ENCODE assay signal across 8 cellular contexts in genomic region chr22:20319041-20319744, GRCh38. TPM values are rescaled to one million over a fixed set of nuclear protein-coding genes. Genes with fewer than 3 reads are reported as not detected.
DNase-seq lines count a peak whose midpoint lies in the region; ATAC-seq and TF ChIP-seq lines count a peak whose summit lies in the region.

No MANE protein-coding gene starts in this region.

- H3K56ac ChIP-seq in IMR-90 (ENCODE audit: extremely low read depth, insufficient read depth, low read length), result no peak overlapping the region; the same call in 1 of the 2 replicates

- peak; percentile 5 for ATAC-seq in GM18868 (IDR thresholded peaks at IDR 0.05; ENCODE audit: unreplicated experiment)
- ATAC-seq in IMR-90 (ENCODE audit: low read depth), result peak; percentile 12

- H2AK9ac ChIP-seq in IMR-90 (replicated peaks; ENCODE audit: low read depth, low read length, poor library complexity), result no peak overlapping the region

- H3K23ac ChIP-seq in IMR-90 (ENCODE audit: low read depth, low read length), result no peak overlapping the region

- no peak for TF ChIP-seq CTCF in IMR-90 (conservative IDR thresholded peaks at IDR 0.05; ENCODE audit: low read depth, low read length)
- TF ChIP-seq CTCF in adrenal gland (IDR thresholded peaks at IDR 0.05), result no peak

- H2BK120ac ChIP-seq in IMR-90 (ENCODE audit: low read depth, low read length), result no peak overlapping the region

- peak overlapping the region; percentile 88 for H3K4me2 ChIP-seq in IMR-90 (ENCODE audit: low read depth, low read length)

- 3% methylated on average over 16 of the region's 32 CpGs; no CpG with 5 or more reads in 1 of the 2 experiments for WGBS in IMR-90 (ENCODE audit: extremely low coverage in 2 of 2, insufficient read length in 1 of 2), 2 experiments
- 2 to 6% (median 4%) methylated on average over 19 to 32 of the region's 32 CpGs for WGBS in adrenal gland, 4 donors

- no peaks in the 10 kb centered on the region for H3K9me3 ChIP-seq in IMR-90 (ENCODE audit: control insufficient read depth, insufficient read depth, low read length)
- no peaks in the 10 kb centered on the region for H3K9me3 ChIP-seq in adrenal gland (replicated peaks in 1 of 3)
- H3K9me3 ChIP-seq in iPS-15b (ENCODE audit: control insufficient read depth, insufficient read depth, low read length), result no peaks in the 10 kb centered on the region

- H2AFZ ChIP-seq in IMR-90 (replicated peaks; ENCODE audit: low read length, poor library complexity), result peak overlapping the region; percentile 92

- TF ChIP-seq POLR2A in IMR-90 (IDR thresholded peaks at IDR 0.05; ENCODE audit: low read depth, low read length), result no peak
- TF ChIP-seq POLR2A in adrenal gland (IDR thresholded peaks at IDR 0.05), result no peak

- H3K9ac ChIP-seq in IMR-90 (ENCODE audit: low read depth, low read length), result peak overlapping the region; percentile 86
- peak overlapping the region; percentile 54 for H3K9ac ChIP-seq in iPS-15b (ENCODE audit: low read depth, low read length)

- H2BK5ac ChIP-seq in IMR-90 (ENCODE audit: low read depth, low read length, poor library complexity, severe bottlenecking), result peak overlapping the region; percentile 60

- H3K14ac ChIP-seq in IMR-90 (replicated peaks; ENCODE audit: low read depth, low read length), result no peak overlapping the region

- peak overlapping the region; percentile 98 for H3K4me3 ChIP-seq in IMR-90 (ENCODE audit: insufficient read depth, low read depth, low read length)
- H3K4me3 ChIP-seq in adrenal gland, result peak overlapping the region in 3 of 4 donors; percentile 87 to 96 (median 90)
- peak overlapping the region; percentile 78 for H3K4me3 ChIP-seq in iPS-15b (ENCODE audit: low read depth, low read length)
- H3K4me3 ChIP-seq in skeletal muscle cell (ENCODE audit: low read depth, low read length), result peak overlapping the region; percentile 65

- peaks cover 22% of the 10 kb centered on the region for H3K9me1 ChIP-seq in IMR-90 (ENCODE audit: insufficient read depth, low read length)

- DNase-seq in AG08396 (ENCODE audit: low spot score) (peak; percentile 37), IMR-90 (no peak), adrenal gland (peak in 5 of 7 donors; percentile 17 to 56 (median 27)), skeletal muscle cell (ENCODE audit: low read depth) (no peak), NCI-H510A (lab: John Stamatoyannopoulos, UW) (no peak)
- no peak for DNase-seq in activated effector memory CD4-positive, alpha-beta T cell treated with Interleukin-2 at 50 U/mL for 16 hours

- peak overlapping the region; percentile 29; the same call in 1 of the 2 replicates for H3K4ac ChIP-seq in IMR-90 (ENCODE audit: low read depth, low read length)

- H3K18ac ChIP-seq in IMR-90 (ENCODE audit: low read depth, low read length), result no peak overlapping the region

- H4K20me1 ChIP-seq in IMR-90 (ENCODE audit: insufficient read depth, low read length), result peaks cover 26% of the 10 kb centered on the region

- no peak overlapping the region for H2AK5ac ChIP-seq in IMR-90 (ENCODE audit: low read depth, low read length)

- H4K8ac ChIP-seq in IMR-90 (ENCODE audit: low read depth in 2 of 2, low read length in 2 of 2), result peak overlapping the region; percentile 23 to 72; a peak in 2 of 4 replicates

- H2BK15ac ChIP-seq in IMR-90 (ENCODE audit: low read depth, low read length), result no peak overlapping the region

- intact Hi-C loops in IMR-90 (cut with micrococcal nuclease) (no loop called here), adrenal gland (cut with DNase I) (no loop called here)

- in situ Hi-C loops in IMR-90 (cut with MboI; ENCODE audit: low sequenced_read_pairs), result no loop called here

- H4K91ac ChIP-seq in IMR-90 (ENCODE audit: insufficient read depth, low read depth, low read length), result no peak overlapping the region

- H3K27ac ChIP-seq in IMR-90 (ENCODE audit: insufficient read depth, low read length) (peak overlapping the region; percentile 80), adrenal gland (peak overlapping the region in 3 of 5 donors; percentile 54 to 85 (median 76))

- peaks cover 24% of the 10 kb centered on the region for H3K4me1 ChIP-seq in IMR-90 (ENCODE audit: control insufficient read depth, insufficient read depth, low read length)
- peaks cover 11 to 33% of the 10 kb centered on the region in 2 donors for H3K4me1 ChIP-seq in adrenal gland (replicated peaks in 1 of 2)
- H3K4me1 ChIP-seq in iPS-15b (ENCODE audit: control insufficient read depth, insufficient read depth, low read length), result peaks cover 4% of the 10 kb centered on the region

- dilution Hi-C loops in IMR-90 (cut with HindIII; ENCODE audit: low sequenced_read_pairs, unreplicated experiment), result no loop called here

- no peaks in the 10 kb centered on the region for H3K27me3 ChIP-seq in IMR-90 (ENCODE audit: control insufficient read depth, insufficient read depth, low read length)
- H3K27me3 ChIP-seq in adrenal gland, result no peaks in the 10 kb centered on the region
- H3K27me3 ChIP-seq in iPS-15b (ENCODE audit: control insufficient read depth, insufficient read depth, low read length), result no peaks in the 10 kb centered on the region

- H4K5ac ChIP-seq in IMR-90 (ENCODE audit: low read depth, low read length), result no peak overlapping the region

- peaks cover 2% of the 10 kb centered on the region; the same call in 1 of the 2 replicates for H3K36me3 ChIP-seq in IMR-90 (ENCODE audit: control insufficient read depth, insufficient read depth, low read length)
- no peaks in the 10 kb centered on the region for H3K36me3 ChIP-seq in adrenal gland (replicated peaks in 1 of 2)
- H3K36me3 ChIP-seq in iPS-15b (ENCODE audit: control insufficient read depth, insufficient read depth, low read length), result no peaks in the 10 kb centered on the region

- peaks cover 24 to 65% of the 10 kb centered on the region in 2 experiments for H3K79me1 ChIP-seq in IMR-90 (ENCODE audit: low read depth in 1 of 2, low read length in 2 of 2)

- POLR2A ChIA-PET in IMR-90 (lab: Charles Lee; ENCODE audit: unreplicated experiment), result interaction anchor here (0.5 to 1.0 kb wide), 6 partner anchors 8 to 583 kb away, joined by 3 to 6 read pairs (median 3); no protein-coding TSS in a partner anchor

- H2BK20ac ChIP-seq in IMR-90 (ENCODE audit: low read depth, low read length), result no peak overlapping the region

- TF ChIP-seq RAD21 in IMR-90 (IDR thresholded peaks at IDR 0.05; ENCODE audit: low read length), result no peak

- no TSS peak for BruUV-seq in IMR-90 (replicated peaks; lab: Mats Ljungman, UMichigan)

- CTCF ChIA-PET in IMR-90 (lab: Yijun Ruan, JAX), result no interaction called here

TF ChIP-seq in IMR-90, 13 proteins besides CTCF, POLR2A, EP300 and RAD21:
- TF ChIP-seq MAZ (IDR thresholded peaks at IDR 0.05; ENCODE audit: borderline replicate concordance, low read depth, low read length) (no peak), RCOR1 (IDR thresholded peaks at IDR 0.05; ENCODE audit: insufficient replicate concordance, low read length) (no peak), USF2 (IDR thresholded peaks at IDR 0.05; ENCODE audit: low read depth, low read length) (no peak), BHLHE40 (IDR thresholded peaks at IDR 0.05; ENCODE audit: low read depth, low read length) (no peak), MXI1 (IDR thresholded peaks at IDR 0.05; ENCODE audit: borderline replicate concordance, low read depth, low read length) (no peak), RFX5 (IDR thresholded peaks at IDR 0.05; ENCODE audit: low read depth, low read length) (no peak), MAFK (IDR thresholded peaks at IDR 0.05; ENCODE audit: low read depth, low read length) (no peak), CEBPB (IDR thresholded peaks at IDR 0.05; ENCODE audit: low read depth, low read length) (no peak), NFE2L2 (IDR thresholded peaks at IDR 0.05; ENCODE audit: low read depth, low read length) (no peak), ELK1 (IDR thresholded peaks at IDR 0.05; ENCODE audit: borderline replicate concordance, low read depth, low read length) (no peak), SMC3 (IDR thresholded peaks at IDR 0.05; ENCODE audit: low read depth, low read length) (no peak)
TF ChIP-seq in IMR-90: peak in this region for 0.

RNA-seq across cellular contexts. Expression of gene DGCR6L, which starts 0.7 kb away (rescaled TPM):
- total RNA-seq in IMR-90 (2012; rRNA removed) (65.4 and 68.6 TPM in 2 replicates), adrenal gland (100 to 1,000 TPM in 2 of 8 donors, 10 to 100 TPM in 6; 43.7 to 106 (median 62.6) TPM)
- polyA plus RNA-seq in IMR-90 (2012; rRNA removed) (80.4 and 95.2 TPM in 2 replicates), adrenal gland (100 to 1,000 TPM in 1 of 3 donors, 10 to 100 TPM in 2; 12.1 to 107 (median 96.2) TPM)
- polyA plus RNA-seq in IMR-90 (2012; cell fraction: cytosol; rRNA removed), result 119 and 128 TPM in 2 replicates
- 30.9 and 64.5 TPM in 2 replicates for polyA plus RNA-seq in IMR-90 (2012; cell fraction: nucleus; rRNA removed; ENCODE audit: low replicate concordance)

RNA-seq across cellular contexts. Expression of gene RTN4R, which starts 51.1 kb away (rescaled TPM):
- 0.18 and 0.28 TPM in 2 replicates for total RNA-seq in IMR-90 (2012; rRNA removed)
- 0.94 and 1.2 TPM in 2 replicates for polyA plus RNA-seq in IMR-90 (2012; rRNA removed)
- polyA plus RNA-seq in IMR-90 (2012; cell fraction: cytosol; rRNA removed), result 0.74 and 1.8 TPM in 2 replicates
- polyA plus RNA-seq in IMR-90 (2012; cell fraction: nucleus; rRNA removed; ENCODE audit: low replicate concordance), result 0.83 and 1.5 TPM in 2 replicates
- total RNA-seq in adrenal gland, result 10 to 100 TPM in 1 of 8 donors, 1 to 10 TPM in 5, under 1 TPM in 2; 0.35 to 18.8 (median 1.4) TPM
- polyA plus RNA-seq in adrenal gland, result 1 to 10 TPM in 2 of 3 donors, under 1 TPM in 1; 0.35 to 1.9 (median 1.1) TPM

Comparison
In these comparisons a context has a peak if more than half of its experiments do, and no peak if none do; other contexts are left out.
1. DNase-seq: peak in AG08396 (single experiment) and adrenal gland (5 of 7); none in IMR-90 (single experiment), skeletal muscle cell (single experiment), NCI-H510A (single experiment) and activated effector memory CD4-positive, alpha-beta T cell treated with Interleukin-2 at 50 U/mL for 16 hours (single experiment).
2. Peak in every context shown above with its lines, with median percentiles within 50 percentile points of each other: H3K4me3 ChIP-seq.